31 cellular contexts compared by ENCODE assay signal in genomic region chr2:131418625-131419024, GRCh38.
"Had no signal": no experiment of that assay in that cellular context is flagged by ENCODE, and none has a peak within 500 bp of the region (broad histone marks: within the 10 kb centered on the region; RNA-seq: fewer than 3 reads in every experiment).

No MANE protein-coding gene starts in this region.

- H3K36me3 ChIP-seq: adrenal gland, brain microvascular endothelial cell, breast epithelium had no signal

- H3K27me3 ChIP-seq: adrenal gland, body of pancreas, breast epithelium had no signal

- H3K27ac ChIP-seq: adrenal gland, body of pancreas, brain microvascular endothelial cell, breast epithelium, VCaP had no signal

- H3K4me1 ChIP-seq: adrenal gland, body of pancreas, breast epithelium had no signal

- H3K9me3 ChIP-seq: adrenal gland, body of pancreas, breast epithelium had no signal

- DNase-seq: activated B cell treated with CpG ODN at 0.5 μM for 24 hours; activated CD4-positive, alpha-beta memory T cell treated with anti-CD3 and anti-CD28 coated beads for 36 hours; activated CD4-positive, alpha-beta T cell treated with anti-CD3 and anti-CD28 coated beads for 4 hours; activated CD4-positive, alpha-beta T cell treated with anti-CD3 and anti-CD28 coated beads, Interleukin-2, amount 10 ng/mL, durations not matched to agents 24 days and 14 days; activated CD4-positive, alpha-beta T cell treated with anti-CD3 and anti-CD28 coated beads, Interleukin-2, amount 50 U/mL, for 1 hour; activated CD4-positive, alpha-beta T cell treated with anti-CD3 and anti-CD28 coated beads, Interleukin-2, amount 50 U/mL, for 4 hours; activated CD4-positive, CD25-positive, alpha-beta regulatory T cell treated with anti-CD3 and anti-CD28 coated beads, Interleukin-2, amount 50 U/mL, for 72 hours; activated CD8-positive, alpha-beta memory T cell treated with anti-CD3 and anti-CD28 coated beads, Interleukin-2, amount 50 U/mL, for 4 hours; activated CD8-positive, alpha-beta T cell treated with anti-CD3 and anti-CD28 coated beads for 36 hours; activated effector memory CD4-positive, alpha-beta T cell treated with anti-CD3 and anti-CD28 coated beads, Interleukin-2, amount 50 U/mL, for 16 hours; activated gamma-delta T cell treated with Interleukin-2 at 50 U/mL for 16 hours; activated naive CD4-positive, alpha-beta T cell; activated naive CD4-positive, alpha-beta T cell treated with anti-CD3 and anti-CD28 coated beads for 36 hours; activated naive CD4-positive, alpha-beta T cell treated with anti-CD3 and anti-CD28 coated beads, Interleukin-2, amount 50 U/mL, for 16 hours; activated naive CD8-positive, alpha-beta T cell treated with anti-CD3 and anti-CD28 coated beads for 36 hours; activated T-cell treated with anti-CD3 and anti-CD28 coated beads for 4 hours; activated T-cell treated with anti-CD3 and anti-CD28 coated beads, Interleukin-2, amount 50 U/mL, for 1 hour; activated T-cell treated with anti-CD3 and anti-CD28 coated beads, Interleukin-2, amount 50 U/mL, for 4 hours; activated T-cell treated with anti-CD3 and anti-CD28 coated beads, Interleukin-2, amount 50 U/mL, for 72 hours; adrenal gland; amniotic stem cell; aorta; body of pancreas; brain microvascular endothelial cell; central memory CD4-positive, alpha-beta T cell; T-helper 2 cell; T-helper 9 cell had no signal

- ATAC-seq: activated CD8-positive, alpha-beta T cell treated with anti-CD3 and anti-CD28 coated beads for 36 hours; activated naive CD4-positive, alpha-beta T cell treated with anti-CD3 and anti-CD28 coated beads, Interleukin-2, amount 50 U/mL, for 72 hours; activated T-cell treated with anti-CD3 and anti-CD28 coated beads, Interleukin-2, amount 50 U/mL, for 4 hours; activated T-cell treated with anti-CD3 and anti-CD28 coated beads, Interleukin-2, amount 50 U/mL, for 72 hours; activated T-helper 17 cell treated with anti-CD3 and anti-CD28 coated beads, Interleukin-2, amount 50 U/mL, for 72 hours; body of pancreas had no signal

- H3K4me3 ChIP-seq: adrenal gland, body of pancreas, breast epithelium had no signal
